22 cellular contexts compared by ENCODE assay signal in genomic region chr10:77049896-77050295, GRCh38.
DNase-seq lines count a peak whose midpoint lies in the region; ATAC-seq lines count a peak whose summit lies in the region.
"Had no signal": no experiment of that assay in that cellular context is flagged by ENCODE, and none has a peak within 500 bp of the region (broad histone marks: within the 10 kb centered on the region; RNA-seq: fewer than 3 reads in every experiment).

No MANE protein-coding gene starts in this region.

- H3K4me3 Mint-ChIP-seq in stimulated activated naive CD8-positive, alpha-beta T cell treated with anti-CD3 and anti-CD28 coated beads, Interleukin-15, amount 100 ng/mL, for 72 hours = no peak overlapping the region
- H3K4me3 Mint-ChIP-seq: activated CD4-positive, alpha-beta T cell treated with anti-CD3 and anti-CD28 coated beads, Interleukin-2, amount 10 ng/mL, durations not matched to agents 24 days and 14 days; activated T-helper 17 cell treated with anti-CD3 and anti-CD28 coated beads, Interleukin-2, amount 50 U/mL, for 72 hours; memory B cell; natural killer cell had no signal

- no peak overlapping the region for H3K27ac Mint-ChIP-seq in stimulated activated naive CD8-positive, alpha-beta T cell treated with anti-CD3 and anti-CD28 coated beads, Interleukin-15, amount 100 ng/mL, for 72 hours
- H3K27ac Mint-ChIP-seq: activated CD4-positive, alpha-beta T cell treated with anti-CD3 and anti-CD28 coated beads, Interleukin-2, amount 10 ng/mL, durations not matched to agents 24 days and 14 days; activated T-helper 17 cell treated with anti-CD3 and anti-CD28 coated beads, Interleukin-2, amount 50 U/mL, for 72 hours; memory B cell had no signal

- H3K4me3 ChIP-seq in MG63 = no peak overlapping the region
- H3K4me3 ChIP-seq: pancreas, PC-9, right lobe of liver, vagina had no signal

- no peaks in the 10 kb centered on the region for H3K27me3 ChIP-seq in MG63
- H3K27me3 ChIP-seq: pancreas, right lobe of liver, vagina had no signal

- peaks cover 0 to 1% of the 10 kb centered on the region in 2 donors for H3K9me3 Mint-ChIP-seq in stimulated activated naive CD8-positive, alpha-beta T cell treated with anti-CD3 and anti-CD28 coated beads, Interleukin-15, amount 100 ng/mL, for 72 hours
- H3K9me3 Mint-ChIP-seq: activated CD4-positive, alpha-beta T cell treated with anti-CD3 and anti-CD28 coated beads, Interleukin-2, amount 10 ng/mL, durations not matched to agents 24 days and 14 days; memory B cell; natural killer cell had no signal

- H3K27me3 Mint-ChIP-seq in stimulated activated naive CD8-positive, alpha-beta T cell treated with anti-CD3 and anti-CD28 coated beads, Interleukin-15, amount 100 ng/mL, for 72 hours = peaks cover 13% of the 10 kb centered on the region
- H3K27me3 Mint-ChIP-seq: activated CD4-positive, alpha-beta T cell treated with anti-CD3 and anti-CD28 coated beads, Interleukin-2, amount 10 ng/mL, durations not matched to agents 24 days and 14 days had no signal

- in situ Hi-C loops in ACHN (cut with HindIII; ENCODE audit: low pct_ligation_motif_present, low pct_unique_long_range_greater_than_20kb, low sequenced_read_pairs) = no loop called here

- DNase-seq in EL = peak; percentile 74
- peak; percentile 13 for DNase-seq in MG63
- peak; percentile 28 for DNase-seq in dedifferentiated amniotic fluid mesenchymal stem cell (ENCODE audit: extremely low spot score)
- peak; percentile 8 for DNase-seq in non-pigmented ciliary epithelial cell (ENCODE audit: low read depth)
- DNase-seq in stimulated activated naive CD8-positive, alpha-beta T cell treated with anti-CD3 and anti-CD28 coated beads, Interleukin-15, amount 100 ng/mL, for 72 hours = no peak
- DNase-seq in activated T-cell treated with anti-CD3 and anti-CD28 coated beads, Interleukin-2, amount 50 U/mL, for 48 hours = no peak
- DNase-seq in ACHN = no peak
- DNase-seq: activated CD4-positive, alpha-beta T cell treated with anti-CD3 and anti-CD28 coated beads, Interleukin-2, amount 10 ng/mL, durations not matched to agents 24 days and 14 days; kidney glomerular epithelial cell; natural killer cell; NCI-H146; NCI-H2171; NCI-H82; pancreas; PC-9; right lobe of liver; SIG-M5; stimulated activated CD4-positive, alpha-beta T cell treated with anti-CD3 and anti-CD28 coated beads, Interleukin-15, amount 100 ng/mL, for 24 hours had no signal

- no peaks in the 10 kb centered on the region for H3K9me3 ChIP-seq in MG63
- H3K9me3 ChIP-seq: pancreas, right lobe of liver, vagina had no signal

- ATAC-seq in GM19351 (IDR thresholded peaks at IDR 0.05; ENCODE audit: unreplicated experiment) = no peak
- ATAC-seq in stimulated activated naive CD8-positive, alpha-beta T cell treated with anti-CD3 and anti-CD28 coated beads, Interleukin-15, amount 100 ng/mL, for 72 hours = no peak
- ATAC-seq: activated T-helper 17 cell treated with anti-CD3 and anti-CD28 coated beads, Interleukin-2, amount 50 U/mL, for 72 hours; natural killer cell; pancreas had no signal

- H3K36me3 ChIP-seq in MG63 = 0 out of 2 replicates have a peak, but pooled peaks cover 2% of the 10 kb centered on the region
- H3K36me3 ChIP-seq: pancreas, right lobe of liver, vagina had no signal

- no peaks in the 10 kb centered on the region for H3K4me1 Mint-ChIP-seq in stimulated activated naive CD8-positive, alpha-beta T cell treated with anti-CD3 and anti-CD28 coated beads, Interleukin-15, amount 100 ng/mL, for 72 hours
- H3K4me1 Mint-ChIP-seq: activated CD4-positive, alpha-beta T cell treated with anti-CD3 and anti-CD28 coated beads, Interleukin-2, amount 10 ng/mL, durations not matched to agents 24 days and 14 days; activated T-helper 17 cell treated with anti-CD3 and anti-CD28 coated beads, Interleukin-2, amount 50 U/mL, for 72 hours; memory B cell had no signal

Comparison
In these comparisons a context has a peak if more than half of its experiments do, and no peak if none do; other contexts are left out.
1. DNase-seq: peak in EL (single experiment), MG63 (single experiment), dedifferentiated amniotic fluid mesenchymal stem cell (single experiment) and non-pigmented ciliary epithelial cell (single experiment); none in stimulated activated naive CD8-positive, alpha-beta T cell treated with anti-CD3 and anti-CD28 coated beads, Interleukin-15, amount 100 ng/mL, for 72 hours (0 of 2), activated T-cell treated with anti-CD3 and anti-CD28 coated beads, Interleukin-2, amount 50 U/mL, for 48 hours (0 of 2) and ACHN (single experiment).